Comparison of ENCODE assay signal across 19 cellular contexts in genomic region chr2:96730212-96730611, GRCh38. TPM values are rescaled to one million over a fixed set of nuclear protein-coding genes. Genes with fewer than 3 reads are reported as not detected.
DNase-seq lines count a peak whose midpoint lies in the region; ATAC-seq and TF ChIP-seq lines count a peak whose summit lies in the region.
"Had no signal": no experiment of that assay in that cellular context is flagged by ENCODE, and none has a peak within 500 bp of the region (broad histone marks: within the 10 kb centered on the region; RNA-seq: fewer than 3 reads in every experiment).

No MANE protein-coding gene starts in this region.

- H3K4me1 ChIP-seq in OCI-LY7 (ENCODE audit: insufficient read depth, low read length, poor library complexity, severe bottlenecking) (no peaks in the 10 kb centered on the region), mesenchymal stem cell (ENCODE audit: control insufficient read depth, insufficient read depth, low read depth, low read length) (no peaks in the 10 kb centered on the region)
- H3K4me1 ChIP-seq: SJCRH30 had no signal

- POLR2A ChIA-PET in OCI-LY7 (lab: Charles Lee), result no interaction called here

- no peak overlapping the region for H3K14ac ChIP-seq in mesenchymal stem cell (ENCODE audit: low read length in 2 of 2)

- H3K36me3 ChIP-seq in OCI-LY7 (ENCODE audit: insufficient read depth, low read length) (peaks cover 86% of the 10 kb centered on the region), mesenchymal stem cell (ENCODE audit: control insufficient read depth in 1 of 2, insufficient read depth in 2 of 2, low read depth in 1 of 2, low read length in 2 of 2) (peaks cover 51 to 65% of the 10 kb centered on the region in 2 experiments)

- H3K18ac ChIP-seq in mesenchymal stem cell (ENCODE audit: low read depth in 1 of 2, low read length in 2 of 2), result no peak overlapping the region

- CTCF ChIA-PET in OCI-LY7 (lab: Charles Lee; ENCODE audit: unreplicated experiment), result no interaction called here

- H2AFZ ChIP-seq in OCI-LY7 (ENCODE audit: low read length) (no peak overlapping the region), mesenchymal stem cell (ENCODE audit: low read depth, low read length) (no peak overlapping the region)

- peaks cover 15% of the 10 kb centered on the region for H3K4me1 Mint-ChIP-seq in chondrocyte (ENCODE audit: low read depth)
- H3K4me1 Mint-ChIP-seq: neural crest cell had no signal

- peaks cover 17% of the 10 kb centered on the region for H3K79me1 ChIP-seq in mesenchymal stem cell (replicated peaks; ENCODE audit: low read length, poor library complexity, severe bottlenecking)

- H3K79me2 ChIP-seq in OCI-LY7 (ENCODE audit: insufficient read depth, low read depth, low read length), result no peaks in the 10 kb centered on the region

- intact Hi-C loops in OCI-LY7 (cut with micrococcal nuclease; ENCODE audit: unreplicated experiment), result no loop called here
- intact Hi-C loops in left colon (cut with DNase I, micrococcal nuclease), result no loop called here

- H3K4me3 ChIP-seq in OCI-LY7 (ENCODE audit: low read depth, low read length, poor library complexity, severe bottlenecking), result no peak overlapping the region
- no peak overlapping the region for H3K4me3 ChIP-seq in mesenchymal stem cell (ENCODE audit: insufficient read depth in 1 of 2, low read depth in 1 of 2, low read length in 2 of 2)
- H3K4me3 ChIP-seq: ascending aorta, GM12878, SJCRH30 had no signal

- no peaks in the 10 kb centered on the region for H3K9me2 ChIP-seq in OCI-LY7 (ENCODE audit: insufficient read depth, low read length)

- no peaks in the 10 kb centered on the region for H4K20me1 ChIP-seq in OCI-LY7 (ENCODE audit: insufficient read depth, low read length)

- no peak overlapping the region for H2AK5ac ChIP-seq in mesenchymal stem cell (ENCODE audit: low read length, severe bottlenecking)

- WGBS in mesenchymal stem cell, result 82% methylated on average over 2 of the region's 2 CpGs

- H4K91ac ChIP-seq in mesenchymal stem cell (ENCODE audit: low read length), result no peak overlapping the region

- no peaks in the 10 kb centered on the region for H3K27me3 ChIP-seq in mesenchymal stem cell (ENCODE audit: control insufficient read depth in 1 of 2, insufficient read depth in 1 of 2, low read length in 2 of 2)
- H3K27me3 ChIP-seq: ascending aorta, SJCRH30 had no signal

- no peak overlapping the region for H2BK15ac ChIP-seq in mesenchymal stem cell (ENCODE audit: low read depth, poor library complexity, severe bottlenecking)

- no peak overlapping the region for H2BK12ac ChIP-seq in mesenchymal stem cell (ENCODE audit: low read length in 2 of 2)

- TF ChIP-seq CTCF in OCI-LY7 (conservative IDR thresholded peaks at IDR 0.05; ENCODE audit: low read length) (no peak), chondrocyte (IDR thresholded peaks at IDR 0.05) (no peak)

- no peaks in the 10 kb centered on the region for H3K27me3 Mint-ChIP-seq in chondrocyte (ENCODE audit: low read depth)
- H3K27me3 Mint-ChIP-seq: activated CD4-positive, alpha-beta T cell treated with anti-CD3 and anti-CD28 coated beads for 36 hours; dendritic cell treated with granulocyte-macrophage colony-stimulating factor and Interleukin-4, amounts not matched to agents 40 ng/mL and 50 ng/mL, for 4 days had no signal

- BruUV-seq in OCI-LY7 (replicated peaks; lab: Mats Ljungman, UMichigan), result TSS peak; percentile 45

- H3K4me2 ChIP-seq in OCI-LY7 (ENCODE audit: low read length), result no peak overlapping the region
- H3K4me2 ChIP-seq in mesenchymal stem cell (ENCODE audit: low read length, poor library complexity, severe bottlenecking), result no peak overlapping the region

- no peak for ATAC-seq in left colon
- ATAC-seq in GM21717 (IDR thresholded peaks at IDR 0.05; ENCODE audit: unreplicated experiment), result no peak
- ATAC-seq: activated CD4-positive, alpha-beta T cell treated with anti-CD3 and anti-CD28 coated beads for 36 hours; GM12878 had no signal

- H3K4me3 Mint-ChIP-seq in chondrocyte (ENCODE audit: unreplicated experiment), result no peak overlapping the region
- H3K4me3 Mint-ChIP-seq: activated CD4-positive, alpha-beta T cell treated with anti-CD3 and anti-CD28 coated beads for 36 hours; dendritic cell treated with granulocyte-macrophage colony-stimulating factor and Interleukin-4, amounts not matched to agents 40 ng/mL and 50 ng/mL, for 4 days; neural crest cell had no signal

- no peak overlapping the region for H3K9ac ChIP-seq in mesenchymal stem cell (ENCODE audit: low read length)

- no peak overlapping the region for H4K8ac ChIP-seq in mesenchymal stem cell (ENCODE audit: low read length)

- peaks cover 30% of the 10 kb centered on the region for H3K36me3 Mint-ChIP-seq in chondrocyte (ENCODE audit: low read depth)

- peak overlapping the region; percentile 57 for H3K27ac Mint-ChIP-seq in chondrocyte (ENCODE audit: unreplicated experiment)
- H3K27ac Mint-ChIP-seq: dendritic cell treated with granulocyte-macrophage colony-stimulating factor and Interleukin-4, amounts not matched to agents 40 ng/mL and 50 ng/mL, for 4 days had no signal

- H2BK120ac ChIP-seq in mesenchymal stem cell (ENCODE audit: low read depth, low read length), result no peak overlapping the region

- no peak overlapping the region for H3K23ac ChIP-seq in mesenchymal stem cell (ENCODE audit: low read length in 2 of 2)

- no peaks in the 10 kb centered on the region for H3K9me3 Mint-ChIP-seq in chondrocyte (ENCODE audit: low read depth)
- H3K9me3 Mint-ChIP-seq: dendritic cell treated with granulocyte-macrophage colony-stimulating factor and Interleukin-4, amounts not matched to agents 40 ng/mL and 50 ng/mL, for 4 days; neural crest cell had no signal

- H2BK5ac ChIP-seq in mesenchymal stem cell (ENCODE audit: low read depth, low read length, poor library complexity, severe bottlenecking), result no peak overlapping the region

- DNase-seq in GM03348 (ENCODE audit: low spot score), result peak; percentile 30
- no peak for DNase-seq in OCI-LY7 (ENCODE audit: low spot score)
- no peak for DNase-seq in chondrocyte (ENCODE audit: low spot score)
- DNase-seq in mesenchymal stem cell, result peak; percentile 38
- DNase-seq in left colon, result no peak
- no peak for DNase-seq in nucleus accumbens (lab: John Stamatoyannopoulos, UW)
- no peak for DNase-seq in activated CD4-positive, alpha-beta T cell treated with anti-CD3 and anti-CD28 coated beads for 48 hours
- DNase-seq: activated CD4-positive, alpha-beta T cell treated with anti-CD3 and anti-CD28 coated beads for 36 hours; erythroblast; kidney glomerular epithelial cell; midbrain; NCI-H2029; retina; SJCRH30 had no signal

- no peak overlapping the region for H3K27ac ChIP-seq in OCI-LY7 (ENCODE audit: low read depth, low read length, poor library complexity, severe bottlenecking)
- H3K27ac ChIP-seq in mesenchymal stem cell (ENCODE audit: low read length, poor library complexity, severe bottlenecking), result no peak overlapping the region
- H3K27ac ChIP-seq: ascending aorta, SJCRH30 had no signal

- no peaks in the 10 kb centered on the region for H3K9me3 ChIP-seq in OCI-LY7 (ENCODE audit: low read length)
- no peaks in the 10 kb centered on the region for H3K9me3 ChIP-seq in mesenchymal stem cell (ENCODE audit: control insufficient read depth, low read length)
- H3K9me3 ChIP-seq: ascending aorta, SJCRH30 had no signal

- no peak overlapping the region for H3K4ac ChIP-seq in mesenchymal stem cell (ENCODE audit: low read depth in 1 of 2, low read length in 2 of 2)

RNA-seq across cellular contexts. Expression of gene LMAN2L, which starts 9.7 kb away (rescaled TPM):
- total RNA-seq in OCI-LY7 (2014; rRNA removed; shearing (Covaris generic)), result 12.9 and 15.5 TPM in 2 replicates
- 10.8 and 11.3 TPM in 2 replicates for total RNA-seq in OCI-LY7 (2022)
- 15.3 to 25.4 TPM (median 15.9 TPM) in 3 replicates for total RNA-seq in chondrocyte
- 18.5 TPM for polyA plus RNA-seq in mesenchymal stem cell (2013, experiment 1 of 2)
- polyA plus RNA-seq in mesenchymal stem cell (2013, experiment 2 of 2), result 19.6 TPM
- total RNA-seq in left colon, result 10 to 100 TPM; 14.6 to 16.3 TPM

RNA-seq across cellular contexts. Expression of gene CNNM4, which starts 30.5 kb away (rescaled TPM):
- total RNA-seq in OCI-LY7 (2014; rRNA removed; shearing (Covaris generic)), result 5.1 and 5.4 TPM in 2 replicates
- total RNA-seq in OCI-LY7 (2022) (5.9 and 6.4 TPM in 2 replicates), chondrocyte (7.6 to 8.3 TPM (median 7.7 TPM) in 3 replicates), left colon (100 to 1,000 TPM in 1 of 2 donors, 10 to 100 TPM in 1; 98.5 to 142 TPM)
- polyA plus RNA-seq in mesenchymal stem cell (2013, experiment 1 of 2), result 5.8 TPM
- polyA plus RNA-seq in mesenchymal stem cell (2013, experiment 2 of 2), result 6.0 TPM

Comparison
In these comparisons a context has a peak if more than half of its experiments do, and no peak if none do; other contexts are left out.
1. DNase-seq: peak in GM03348 (single experiment) and mesenchymal stem cell (single experiment); none in OCI-LY7 (single experiment), chondrocyte (single experiment), left colon (0 of 2), nucleus accumbens (0 of 56) and activated CD4-positive, alpha-beta T cell treated with anti-CD3 and anti-CD28 coated beads for 48 hours (single experiment).
2. RNA of gene CNNM4, which starts 30.5 kb away (total RNA-seq): 98.5 to 142 TPM in left colon; 7.6 to 8.3 TPM in chondrocyte and 5.1 to 6.4 TPM in OCI-LY7; every median in the first group is over 10 times any median in the second.